ENCODE assay signal across 11 cellular contexts in genomic region chr3:59425371-59425770, GRCh38.
A peak's percentile ranks its signal among the peaks of the same experiment; 100 is the strongest.
DNase-seq lines count a peak whose midpoint lies in the region; ATAC-seq, FAIRE-seq and TF ChIP-seq lines count a peak whose summit lies in the region.
"Had no signal": no experiment of that assay in that cellular context is flagged by ENCODE, and none has a peak within 500 bp of the region (broad histone marks: within the 10 kb centered on the region; RNA-seq: fewer than 3 reads in every experiment).

No MANE protein-coding gene starts in this region.

- H3K4me3 Mint-ChIP-seq in effector memory CD8-positive, alpha-beta T cell: peak overlapping the region; percentile 31 to 39

- H3K9me3 ChIP-seq in parathyroid adenoma (ENCODE audit: control insufficient read depth, low read length): no peaks in the 10 kb centered on the region

- peaks cover 4% of the 10 kb centered on the region for H3K4me1 ChIP-seq in parathyroid adenoma

- H3K4me1 Mint-ChIP-seq in effector memory CD8-positive, alpha-beta T cell (ENCODE audit: low read depth in 2 of 2): peaks cover 40 to 49% of the 10 kb centered on the region in 2 donors

- peak overlapping the region; percentile 52 for H2AFZ ChIP-seq in parathyroid adenoma

- no peaks in the 10 kb centered on the region for H3K79me2 ChIP-seq in parathyroid adenoma

- no peaks in the 10 kb centered on the region for H3K27me3 ChIP-seq in parathyroid adenoma (ENCODE audit: control insufficient read depth, insufficient read depth, low read length)

- H3K9me3 Mint-ChIP-seq in effector memory CD8-positive, alpha-beta T cell: no peaks in the 10 kb centered on the region

- H3K27ac Mint-ChIP-seq in effector memory CD8-positive, alpha-beta T cell: peak overlapping the region; percentile 59 to 70

- no peak for TF ChIP-seq CTCF in parathyroid adenoma (IDR thresholded peaks at IDR 0.05)

- no peak for ATAC-seq in effector memory CD8-positive, alpha-beta T cell (replicated peaks)
- ATAC-seq: SK-N-SH treated with all-trans-retinoic acid at 6 μM for 48 hours had no signal

- H3K27ac ChIP-seq in parathyroid adenoma: no peak overlapping the region

- peaks cover 4% of the 10 kb centered on the region for H3K36me3 Mint-ChIP-seq in effector memory CD8-positive, alpha-beta T cell (ENCODE audit: insufficient read depth)

- H3K4me3 ChIP-seq in parathyroid adenoma (ENCODE audit: low read depth, low read length): no peak overlapping the region

- H3K36me3 ChIP-seq in parathyroid adenoma (ENCODE audit: control insufficient read depth, insufficient read depth, low read length): no peaks in the 10 kb centered on the region

- no peak overlapping the region for H3K9ac ChIP-seq in parathyroid adenoma

- no peak overlapping the region for H3K4me2 ChIP-seq in parathyroid adenoma (ENCODE audit: low read length)

- no peak for FAIRE-seq in RCC 7860 (lab: Jason Lieb, UNC)
- FAIRE-seq: endothelial cell of umbilical vein had no signal

- H3K27me3 Mint-ChIP-seq in effector memory CD8-positive, alpha-beta T cell: no peaks in the 10 kb centered on the region

- DNase-seq in EH (ENCODE audit: low read depth): peak; percentile 75
- peak; percentile 38 for DNase-seq in RCC 7860 (ENCODE audit: low spot score)
- no peak for DNase-seq in effector memory CD8-positive, alpha-beta T cell
- no peak for DNase-seq in SW480 (ENCODE audit: low spot score)
- DNase-seq in NCI-H2029 treated with DMSO at 0.1 percent for 48 hours (lab: John Stamatoyannopoulos, UW): no peak
- no peak for DNase-seq in NCI-H526 treated with DMSO at 0.1 percent for 48 hours (lab: John Stamatoyannopoulos, UW)
- no peak for DNase-seq in stimulated activated naive CD4-positive, alpha-beta T cell treated with Interleukin-2 at 50 U/mL for 16 hours (lab: John Stamatoyannopoulos, UW)
- DNase-seq: KBM-7 had no signal

Comparison
In these comparisons a context has a peak if more than half of its experiments do, and no peak if none do; other contexts are left out.
1. DNase-seq: peak in EH (single experiment) and RCC 7860 (single experiment); none in effector memory CD8-positive, alpha-beta T cell (0 of 3), SW480 (single experiment), NCI-H2029 treated with DMSO at 0.1 percent for 48 hours (single experiment), NCI-H526 treated with DMSO at 0.1 percent for 48 hours (single experiment) and stimulated activated naive CD4-positive, alpha-beta T cell treated with Interleukin-2 at 50 U/mL for 16 hours (single experiment).